Comparison of ENCODE assay signal across 1 cellular context in genomic region chr11:47247502-47247901, GRCh38.
TF ChIP-seq lines count a peak whose summit lies in the region.

No MANE protein-coding gene starts in this region.

TF ChIP-seq in SK-N-SH treated with all-trans-retinoic acid at 6 μM for 48 hours, 23 proteins besides CTCF, POLR2A, EP300 and RAD21 (continued from another document):
- TF ChIP-seq TSHZ2 (CRISPR knock-in tag; IDR thresholded peaks at IDR 0.05): no peak
- TF ChIP-seq ZFP3 (CRISPR knock-in tag; IDR thresholded peaks at IDR 0.05): no peak
TF ChIP-seq in SK-N-SH treated with all-trans-retinoic acid at 6 μM for 48 hours: peak in this region for 0.
